In the genomic region with DNA sequence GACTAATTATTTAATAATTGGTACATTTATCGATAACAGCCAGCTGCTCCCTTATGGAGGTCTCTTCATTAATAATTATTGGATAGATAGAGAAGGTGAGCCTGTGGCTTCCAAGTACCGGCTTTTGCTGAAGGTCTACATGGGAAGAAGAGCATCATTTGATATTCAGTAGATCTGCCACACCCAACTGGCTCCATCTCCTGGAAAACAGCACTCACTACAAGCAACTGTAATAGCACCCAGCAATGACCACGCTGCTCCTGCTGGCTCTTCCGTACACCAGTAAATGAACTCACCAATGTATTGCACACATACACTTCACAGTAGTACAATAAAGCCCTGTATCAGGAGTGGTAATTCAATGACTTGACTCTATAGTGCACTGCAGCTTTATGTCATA, we compare ENCODE assay signal across 9 cellular contexts. TPM values are rescaled to one million over a fixed set of nuclear protein-coding genes. Genes with fewer than 3 reads are reported as not detected.
DNase-seq lines count a peak whose midpoint lies in the region; ATAC-seq and TF ChIP-seq lines count a peak whose summit lies in the region.
"Had no signal": no experiment of that assay in that cellular context is flagged by ENCODE, and none has a peak within 500 bp of the region (broad histone marks: within the 10 kb centered on the region; RNA-seq: fewer than 3 reads in every experiment).

No MANE protein-coding gene starts in this region.

- H3K27ac Mint-ChIP-seq in nephron progenitor cell = no peak overlapping the region
- H3K27ac Mint-ChIP-seq in stimulated activated memory B cell treated with anti-CD40 and anti-IgM and Interleukin-4, amounts not matched to agents 10 μg/mL and 1 μg/mL and 100 μg/mL, for 72 hours = no peak overlapping the region

- no peak for ATAC-seq in Right ventricle myocardium inferior
- ATAC-seq in stimulated activated memory B cell treated with anti-CD40 and anti-IgM and Interleukin-4, amounts not matched to agents 10 μg/mL and 1 μg/mL and 100 μg/mL, for 72 hours = no peak

- H3K36me3 ChIP-seq in cardiac muscle cell (peaks cover 5% of the 10 kb centered on the region), breast epithelium (no peaks in the 10 kb centered on the region)

- H3K27me3 ChIP-seq in cardiac muscle cell (no peaks in the 10 kb centered on the region), breast epithelium (no peaks in the 10 kb centered on the region)

- peak; percentile 70 for TF ChIP-seq CTCF in cardiac muscle cell (IDR thresholded peaks at IDR 0.05; ENCODE audit: low read depth, low read length)
- peak in 2 of 3 donors; percentile 15 to 25 for TF ChIP-seq CTCF in breast epithelium (IDR thresholded peaks at IDR 0.05)
- TF ChIP-seq CTCF in nephron progenitor cell (IDR thresholded peaks at IDR 0.05) = peak; percentile 34

- H3K27ac ChIP-seq in cardiac muscle cell = no peak overlapping the region
- no peak overlapping the region for H3K27ac ChIP-seq in breast epithelium

- no peaks in the 10 kb centered on the region for H3K9me3 Mint-ChIP-seq in nephron progenitor cell
- H3K9me3 Mint-ChIP-seq in stimulated activated memory B cell treated with anti-CD40 and anti-IgM and Interleukin-4, amounts not matched to agents 10 μg/mL and 1 μg/mL and 100 μg/mL, for 72 hours = no peaks in the 10 kb centered on the region
- H3K9me3 Mint-ChIP-seq: activated naive CD4-positive, alpha-beta T cell treated with anti-CD3 and anti-CD28 coated beads, Interleukin-2, amount 50 U/mL, for 72 hours had no signal

- peaks cover 5% of the 10 kb centered on the region for H3K4me1 Mint-ChIP-seq in nephron progenitor cell
- no peaks in the 10 kb centered on the region for H3K4me1 Mint-ChIP-seq in stimulated activated memory B cell treated with anti-CD40 and anti-IgM and Interleukin-4, amounts not matched to agents 10 μg/mL and 1 μg/mL and 100 μg/mL, for 72 hours

- H3K4me3 ChIP-seq in cardiac muscle cell = no peak overlapping the region
- H3K4me3 ChIP-seq in breast epithelium = no peak overlapping the region

- H3K36me3 Mint-ChIP-seq in nephron progenitor cell (ENCODE audit: low read depth) = peaks cover 37% of the 10 kb centered on the region
- peaks cover 36% of the 10 kb centered on the region for H3K36me3 Mint-ChIP-seq in stimulated activated memory B cell treated with anti-CD40 and anti-IgM and Interleukin-4, amounts not matched to agents 10 μg/mL and 1 μg/mL and 100 μg/mL, for 72 hours

- no peaks in the 10 kb centered on the region for H3K9me3 ChIP-seq in cardiac muscle cell (ENCODE audit: low read depth)
- H3K9me3 ChIP-seq in breast epithelium = no peaks in the 10 kb centered on the region

- peaks cover 4% of the 10 kb centered on the region for H3K27me3 Mint-ChIP-seq in nephron progenitor cell (ENCODE audit: low read depth, poor library complexity)
- H3K27me3 Mint-ChIP-seq in stimulated activated memory B cell treated with anti-CD40 and anti-IgM and Interleukin-4, amounts not matched to agents 10 μg/mL and 1 μg/mL and 100 μg/mL, for 72 hours = no peaks in the 10 kb centered on the region

- intact Hi-C loops in Right ventricle myocardium inferior (cut with DNase I) (no loop called here), breast epithelium (cut with DNase I; ENCODE audit: low total_unique reads) (no loop called here)

- H3K4me1 ChIP-seq in cardiac muscle cell (ENCODE audit: low read depth) (no peaks in the 10 kb centered on the region), breast epithelium (no peaks in the 10 kb centered on the region)

- DNase-seq in cardiac muscle cell (ENCODE audit: low read depth in 1 of 2, low spot score in 1 of 2) (peak; percentile 17 to 68), Right ventricle myocardium inferior (ENCODE audit: missing footprints) (no peak), NCI-H146 treated with DMSO at 0.1 percent for 48 hours (lab: John Stamatoyannopoulos, UW; ENCODE audit: unreplicated experiment) (peak; percentile 13), breast epithelium (ENCODE audit: low spot score in 2 of 2) (no peak), nephron progenitor cell (no peak), middle frontal gyrus (ENCODE audit: extremely low spot score, low spot score) (no peak)
- no peak for DNase-seq in effector CD8-positive, alpha-beta T cell (lab: John Stamatoyannopoulos, UW)

- no peak for TF ChIP-seq POLR2A in breast epithelium (IDR thresholded peaks at IDR 0.05)

- no peak overlapping the region for H3K4me3 Mint-ChIP-seq in nephron progenitor cell
- no peak overlapping the region for H3K4me3 Mint-ChIP-seq in stimulated activated memory B cell treated with anti-CD40 and anti-IgM and Interleukin-4, amounts not matched to agents 10 μg/mL and 1 μg/mL and 100 μg/mL, for 72 hours

RNA-seq across cellular contexts. Expression of a gene that starts 19.5 kb away (rescaled TPM):
- total RNA-seq in cardiac muscle cell (not detected in 2 replicates), Right ventricle myocardium inferior (not detected), breast epithelium (10 to 100 TPM in 2 of 3 donors, not detected in 1; 11.8 to 21.5 TPM)
- polyA plus RNA-seq in cardiac muscle cell = 0.44 and 0.51 TPM in 2 replicates
- total RNA-seq: activated naive CD4-positive, alpha-beta T cell treated with anti-CD3 and anti-CD28 coated beads, Interleukin-2, amount 50 U/mL, for 72 hours had no signal

Comparison
In these comparisons a context has a peak if more than half of its experiments do, and no peak if none do; other contexts are left out.
1. DNase-seq: peak in cardiac muscle cell (2 of 2) and NCI-H146 treated with DMSO at 0.1 percent for 48 hours (single experiment); none in Right ventricle myocardium inferior (single experiment), breast epithelium (0 of 2), nephron progenitor cell (single experiment), effector CD8-positive, alpha-beta T cell (single experiment) and middle frontal gyrus (single experiment).
2. CTCF ChIP-seq: peak in every context shown above with its lines; median percentile 70 in cardiac muscle cell; 34 in nephron progenitor cell; 20 in breast epithelium.